Comparison of ENCODE assay signal across 19 cellular contexts in the genomic region with DNA sequence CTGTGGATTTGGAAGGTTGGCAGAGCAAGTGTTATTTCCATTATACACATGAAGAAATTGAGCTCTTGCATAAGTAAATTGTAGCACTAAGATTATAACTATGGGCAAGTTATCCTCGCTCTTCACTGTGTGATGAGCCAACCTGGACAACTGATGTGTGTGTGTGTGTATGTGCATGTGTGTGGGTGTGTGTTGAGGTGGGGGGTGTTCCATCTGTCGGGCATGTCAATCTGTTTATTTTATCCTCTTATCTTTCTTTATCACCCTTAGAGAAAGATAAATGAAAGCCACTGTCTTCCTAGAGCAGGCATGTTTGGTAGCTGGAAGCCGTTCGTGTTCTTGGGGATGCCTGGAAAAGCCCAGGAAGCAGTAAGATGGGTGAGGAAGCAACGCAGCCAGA.
"Had no signal": no experiment of that assay in that cellular context is flagged by ENCODE, and none has a peak within 500 bp of the region (broad histone marks: within the 10 kb centered on the region; RNA-seq: fewer than 3 reads in every experiment).

No MANE protein-coding gene starts in this region.

- ATAC-seq: effector memory CD8-positive, alpha-beta T cell; left lobe of liver; mucosa of descending colon; pancreas; stimulated activated naive B cell treated with anti-CD40 and anti-IgM and Interleukin-4, amounts not matched to agents 10 μg/mL and 1 μg/mL and 100 μg/mL, for 72 hours had no signal

- DNase-seq: activated CD4-positive, alpha-beta T cell treated with anti-CD3 and anti-CD28 coated beads, Interleukin-2, amount 50 U/mL, for 1 hour; activated CD4-positive, CD25-positive, alpha-beta regulatory T cell treated with anti-CD3 and anti-CD28 coated beads, Interleukin-2, amount 50 U/mL, for 72 hours; activated CD8-positive, alpha-beta memory T cell treated with anti-CD3 and anti-CD28 coated beads, Interleukin-2, amount 50 U/mL, for 4 hours; activated effector memory CD4-positive, alpha-beta T cell treated with Interleukin-2 at 50 U/mL for 16 hours; activated naive CD4-positive, alpha-beta T cell treated with anti-CD3 and anti-CD28 coated beads, Interleukin-2, amount 50 U/mL, for 16 hours; activated T-cell treated with anti-CD3 and anti-CD28 coated beads, Interleukin-2, amount 50 U/mL, for 48 hours; effector memory CD8-positive, alpha-beta T cell; esophagus squamous epithelium; hypothalamus; islet precursor cell; mucosa of descending colon; naive B cell; pancreas; spleen; stimulated activated CD4-positive, alpha-beta T cell treated with anti-CD3 and anti-CD28 coated beads, Interleukin-4, amount 100 ng/mL, for 4 hours; stimulated activated naive B cell treated with anti-CD40 and anti-IgM and Interleukin-4, amounts not matched to agents 10 μg/mL and 1 μg/mL and 100 μg/mL, for 72 hours had no signal

- H3K4me3 ChIP-seq: esophagus squamous epithelium, mucosa of descending colon, pancreas, spleen had no signal

- H3K36me3 Mint-ChIP-seq: memory B cell; naive B cell; stimulated activated naive B cell treated with anti-CD40 and anti-IgM and Interleukin-4, amounts not matched to agents 10 μg/mL and 1 μg/mL and 100 μg/mL, for 72 hours had no signal

- H3K36me3 ChIP-seq: esophagus squamous epithelium, pancreas, spleen had no signal

- H3K9me3 Mint-ChIP-seq: effector memory CD8-positive, alpha-beta T cell; memory B cell; stimulated activated naive B cell treated with anti-CD40 and anti-IgM and Interleukin-4, amounts not matched to agents 10 μg/mL and 1 μg/mL and 100 μg/mL, for 72 hours; T-helper 1 cell treated with Interleukin-12 subunit alpha and Interleukin-12 subunit beta and Interleukin-4 antibody, amounts not matched to agents 30 μg/mL and 1 μg/mL, for 36 hours had no signal

- H3K27ac Mint-ChIP-seq: effector memory CD8-positive, alpha-beta T cell; memory B cell; stimulated activated naive B cell treated with anti-CD40 and anti-IgM and Interleukin-4, amounts not matched to agents 10 μg/mL and 1 μg/mL and 100 μg/mL, for 72 hours; T-helper 1 cell treated with Interleukin-12 subunit alpha and Interleukin-12 subunit beta and Interleukin-4 antibody, amounts not matched to agents 30 μg/mL and 1 μg/mL, for 36 hours had no signal

- H3K4me3 Mint-ChIP-seq: effector memory CD8-positive, alpha-beta T cell; memory B cell; stimulated activated naive B cell treated with anti-CD40 and anti-IgM and Interleukin-4, amounts not matched to agents 10 μg/mL and 1 μg/mL and 100 μg/mL, for 72 hours; T-helper 1 cell treated with Interleukin-12 subunit alpha and Interleukin-12 subunit beta and Interleukin-4 antibody, amounts not matched to agents 30 μg/mL and 1 μg/mL, for 36 hours had no signal

- H3K4me1 ChIP-seq: pancreas had no signal

- H3K27ac ChIP-seq: esophagus squamous epithelium, pancreas, spleen had no signal

- H3K27me3 ChIP-seq: pancreas had no signal

- H3K9me3 ChIP-seq: esophagus squamous epithelium, mucosa of descending colon, pancreas, spleen had no signal
